In the genomic region with DNA sequence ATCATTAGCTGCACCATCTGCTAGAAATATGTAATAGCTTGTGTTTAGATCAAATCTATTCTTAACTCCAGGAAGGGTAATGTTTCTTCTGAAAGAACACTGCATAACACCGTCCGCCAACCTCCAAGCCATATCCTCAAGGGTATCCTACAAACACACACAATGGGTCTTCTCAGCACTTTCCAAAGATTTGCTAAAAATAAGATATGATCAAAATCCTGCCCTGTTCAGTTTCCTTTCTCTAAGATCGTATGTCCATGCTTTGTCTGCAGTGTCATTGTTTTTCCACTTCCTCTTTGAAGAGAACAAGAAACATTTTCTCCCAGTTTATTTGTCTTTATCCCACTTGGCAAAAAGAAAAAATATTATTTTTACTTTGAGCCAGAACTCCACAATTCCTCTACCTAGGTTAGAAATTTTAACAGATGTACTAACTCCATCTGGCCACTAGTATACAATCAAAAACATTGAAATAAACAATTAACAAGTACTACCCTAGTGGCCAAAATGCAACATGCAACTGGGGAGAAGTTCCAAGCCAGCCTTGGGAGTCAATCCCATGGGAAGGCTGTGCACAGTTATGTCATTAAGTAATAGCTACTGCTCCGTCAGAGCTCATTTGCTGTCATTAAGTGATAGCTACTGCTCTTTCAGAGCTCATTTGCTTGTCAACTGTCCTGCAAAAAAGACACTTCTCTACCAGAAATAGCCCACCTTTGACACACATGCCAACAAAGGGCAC, we compare ENCODE assay signal across 9 cellular contexts. TPM values are rescaled to one million over a fixed set of nuclear protein-coding genes. Genes with fewer than 3 reads are reported as not detected.
DNase-seq lines count a peak whose midpoint lies in the region; ATAC-seq and TF ChIP-seq lines count a peak whose summit lies in the region.
"Had no signal": no experiment of that assay in that cellular context is flagged by ENCODE, and none has a peak within 500 bp of the region (broad histone marks: within the 10 kb centered on the region; RNA-seq: fewer than 3 reads in every experiment).

No MANE protein-coding gene starts in this region.

- H3F3A ChIP-seq in smooth muscle cell (ENCODE audit: low read depth), result no peaks in the 10 kb centered on the region

- H3K27me3 ChIP-seq in AG04450 (ENCODE audit: control insufficient read depth, insufficient read depth, low read length), result no peaks in the 10 kb centered on the region
- H3K27me3 ChIP-seq in esophagus muscularis mucosa, result no peaks in the 10 kb centered on the region
- no peaks in the 10 kb centered on the region for H3K27me3 ChIP-seq in smooth muscle cell (ENCODE audit: low read depth)

- TF ChIP-seq CTCF in AG04450 (IDR thresholded peaks at IDR 0.05; ENCODE audit: low read depth, low read length), result peak; percentile 53
- TF ChIP-seq CTCF in esophagus muscularis mucosa (IDR thresholded peaks at IDR 0.05), result peak in 2 of 3 experiments; percentile 12 to 43
- TF ChIP-seq CTCF in smooth muscle cell (IDR thresholded peaks at IDR 0.05; ENCODE audit: borderline replicate concordance, insufficient read depth, poor library complexity, severe bottlenecking), result peak; percentile 36
- no peak for TF ChIP-seq CTCF in coronary artery (IDR thresholded peaks at IDR 0.05)

- no peak for TF ChIP-seq EP300 in esophagus muscularis mucosa (IDR thresholded peaks at IDR 0.05)

- CTCF ChIA-PET in AG04450 (lab: Charles Lee), result interaction anchor here (0.6 to 1.3 kb wide), 5 partner anchors 10 to 283 kb away, joined by 3 to 6 read pairs (median 3); no protein-coding TSS in a partner anchor

- POLR2A ChIA-PET in AG04450 (lab: Yijun Ruan, JAX), result no interaction called here

- H3K9me3 ChIP-seq in AG04450 (ENCODE audit: control insufficient read depth, insufficient read depth, low read length) (no peaks in the 10 kb centered on the region), esophagus muscularis mucosa (no peaks in the 10 kb centered on the region), smooth muscle cell (replicated peaks; ENCODE audit: low read depth) (no peaks in the 10 kb centered on the region)

- H3K27ac ChIP-seq in AG04450 (ENCODE audit: low read depth, low read length) (no peak overlapping the region), esophagus muscularis mucosa (replicated peaks in 1 of 4) (peak overlapping the region in 3 of 4 donors; percentile 24 to 50 (median 39)), smooth muscle cell (ENCODE audit: low read depth) (no peak overlapping the region), coronary artery (peak overlapping the region in 1 of 2 donors; percentile 51)
- H3K27ac ChIP-seq: epithelial cell of prostate had no signal

- no peak for TF ChIP-seq POLR2A in esophagus muscularis mucosa (IDR thresholded peaks at IDR 0.05; ENCODE audit: low read depth)

- H3K9ac ChIP-seq in smooth muscle cell (ENCODE audit: low read depth), result no peak overlapping the region

- intact Hi-C loops in esophagus muscularis mucosa (cut with DNase I), result no loop called here

- H3K4me1 ChIP-seq in esophagus muscularis mucosa (peaks cover 0 to 6% (median 0%) of the 10 kb centered on the region in 4 donors), smooth muscle cell (ENCODE audit: low read depth) (no peaks in the 10 kb centered on the region)

- H2AFZ ChIP-seq in smooth muscle cell (ENCODE audit: low read depth), result no peak overlapping the region

- H3K36me3 ChIP-seq in esophagus muscularis mucosa (peaks cover 0 to 2% (median 0%) of the 10 kb centered on the region in 4 donors), smooth muscle cell (ENCODE audit: low read depth) (no peaks in the 10 kb centered on the region)

- H3K79me2 ChIP-seq in smooth muscle cell (ENCODE audit: low read depth), result no peaks in the 10 kb centered on the region

- no peak overlapping the region for H3K4me3 ChIP-seq in AG04450 (ENCODE audit: low read depth, low read length)
- no peak overlapping the region for H3K4me3 ChIP-seq in esophagus muscularis mucosa
- H3K4me3 ChIP-seq in smooth muscle cell, result no peak overlapping the region
- H3K4me3 ChIP-seq in coronary artery, result no peak overlapping the region

- 81% methylated on average over 4 of the region's 4 CpGs for WGBS in esophagus muscularis mucosa
- WGBS in smooth muscle cell (ENCODE audit: low lambda C conversion rate), result 94% methylated on average over 4 of the region's 4 CpGs

- H3K4me2 ChIP-seq in smooth muscle cell, result no peak overlapping the region

- DNase-seq in AG04450 (ENCODE audit: low read depth, low spot score) (no peak), NCI-H69 (lab: John Stamatoyannopoulos, UW) (peak; percentile 63), esophagus muscularis mucosa (ENCODE audit: extremely low spot score) (no peak), smooth muscle cell (lab: John Stamatoyannopoulos, UW; ENCODE audit: unreplicated experiment) (no peak), coronary artery (ENCODE audit: low spot score) (no peak)
- no peak for DNase-seq in stimulated activated CD4-positive, alpha-beta T cell treated with anti-CD3 and anti-CD28 coated beads, Interleukin-2, amount 100 ng/mL, for 48 hours
- DNase-seq in activated CD4-positive, CD25-positive, alpha-beta regulatory T cell treated with anti-CD3 and anti-CD28 coated beads, Interleukin-2, amount 50 U/mL, for 72 hours, result no peak

- peak; percentile 61 for ATAC-seq in GM19351 (IDR thresholded peaks at IDR 0.05; ENCODE audit: unreplicated experiment)

- no peaks in the 10 kb centered on the region for H4K20me1 ChIP-seq in smooth muscle cell (ENCODE audit: low read depth)

RNA-seq across cellular contexts. Expression of a gene that starts 37.8 kb away (rescaled TPM):
- 7.9 and 9.7 TPM in 2 replicates for polyA plus RNA-seq in AG04450 (2011; rRNA removed)
- polyA minus RNA-seq in AG04450 (2011; rRNA and poly(A)+ RNA removed), result 15.4 and 24.6 TPM in 2 replicates
- total RNA-seq in esophagus muscularis mucosa, result 1 to 10 TPM; 3.0 to 5.0 (median 3.2) TPM
- total RNA-seq in smooth muscle cell, result 16.5 and 17.0 TPM in 2 replicates
- polyA plus RNA-seq in smooth muscle cell, result 0.59 and 0.79 TPM in 2 replicates

Comparison
In these comparisons a context has a peak if more than half of its experiments do, and no peak if none do; other contexts are left out.
1. H3K27ac ChIP-seq: peak in esophagus muscularis mucosa (3 of 4); none in AG04450 (single experiment) and smooth muscle cell (single experiment).